Comparison of ENCODE assay signal across 8 cellular contexts in genomic region chr21:25039461-25040380, GRCh38.
DNase-seq lines count a peak whose midpoint lies in the region; ATAC-seq lines count a peak whose summit lies in the region.

No MANE protein-coding gene starts in this region.

- H3K27ac ChIP-seq in BLaER1: no peak overlapping the region

- H3K4me3 ChIP-seq in BLaER1: no peak overlapping the region

- DNase-seq in NCI-H460 (ENCODE audit: extremely low read depth, low read depth): peak; percentile 22
- no peak for DNase-seq in epidermal melanocyte (ENCODE audit: insufficient read length, low spot score)
- no peak for DNase-seq in GF-D8 (lab: John Stamatoyannopoulos, UW)
- DNase-seq in HuH-7.5 (ENCODE audit: low spot score): no peak

- ATAC-seq in GM19395 (IDR thresholded peaks at IDR 0.05; ENCODE audit: unreplicated experiment) (peak; percentile 92), HG03280 (IDR thresholded peaks at IDR 0.05; ENCODE audit: unreplicated experiment) (peak; percentile 73), esophagus mucosa (peak; percentile 52)

- no peak overlapping the region for H3K9ac ChIP-seq in BLaER1

- H3K9me3 ChIP-seq in BLaER1: no peaks in the 10 kb centered on the region

- no peaks in the 10 kb centered on the region for H3K27me3 ChIP-seq in BLaER1

- H4K20me1 ChIP-seq in BLaER1: no peaks in the 10 kb centered on the region

- H3K4me1 ChIP-seq in BLaER1: peaks cover 10% of the 10 kb centered on the region; the same call in 1 of the 2 replicates

- H3K4me2 ChIP-seq in BLaER1: peak overlapping the region; percentile 56

- no peaks in the 10 kb centered on the region for H3K36me3 ChIP-seq in BLaER1
